Comparison of ENCODE assay signal across 2 cellular contexts in the genomic region with DNA sequence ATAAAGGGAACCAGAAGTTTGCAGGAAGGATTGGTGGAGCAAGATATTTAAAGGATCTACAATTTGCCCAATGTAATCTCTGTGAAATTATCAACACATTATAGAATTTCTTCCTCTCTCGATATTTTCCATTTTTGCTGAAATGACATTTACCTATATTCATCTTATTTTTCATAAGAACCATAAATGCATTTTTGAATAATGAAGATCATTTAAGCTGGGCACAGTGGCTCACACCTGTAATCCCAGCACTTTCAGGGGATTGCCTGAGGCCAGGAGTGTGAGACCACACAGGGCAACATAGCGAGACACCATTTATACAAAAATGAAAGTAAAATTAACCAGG.
TF ChIP-seq lines count a peak whose summit lies in the region.

No MANE protein-coding gene starts in this region.

TF ChIP-seq in HepG2, 621 proteins besides CTCF, POLR2A, EP300 and RAD21:
- TF ChIP-seq MAFF (IDR thresholded peaks at IDR 0.05; ENCODE audit: low read depth, low read length) (peak; percentile 53), MAFK (conservative IDR thresholded peaks at IDR 0.05 in 1 of 2, IDR thresholded peaks at IDR 0.05 in 1 of 2; ENCODE audit: low read length in 2 of 2) (peak; percentile 29 to 58; a peak in 2 of 4 replicates), ARID2 (CRISPR knock-in tag; IDR thresholded peaks at IDR 0.05; ENCODE audit: borderline replicate concordance) (no peak), NCOR1 (IDR thresholded peaks at IDR 0.05; ENCODE audit: borderline replicate concordance, low read length) (no peak)

TF ChIP-seq in K562, 482 proteins besides CTCF, POLR2A, EP300 and RAD21:
- TF ChIP-seq ZNF316 (IDR thresholded peaks at IDR 0.05): peak; percentile 92
- TF ChIP-seq RCOR1 (IDR thresholded peaks at IDR 0.05; ENCODE audit: borderline replicate concordance in 1 of 2, low read depth in 2 of 2, low read length in 2 of 2): no peak
- no peak for TF ChIP-seq ZNF507 (tag; conservative IDR thresholded peaks at IDR 0.05)
- TF ChIP-seq IRF9 (tag; IDR thresholded peaks at IDR 0.05): no peak
- TF ChIP-seq POLR2AphosphoS2 (IDR thresholded peaks at IDR 0.05; ENCODE audit: low read length): no peak
- peak; percentile 81 for TF ChIP-seq C11orf30 (IDR thresholded peaks at IDR 0.05; ENCODE audit: low read depth)
- TF ChIP-seq KDM5B (IDR thresholded peaks at IDR 0.05; ENCODE audit: insufficient replicate concordance, low read depth, low read length): no peak
- TF ChIP-seq, protein P1, sequence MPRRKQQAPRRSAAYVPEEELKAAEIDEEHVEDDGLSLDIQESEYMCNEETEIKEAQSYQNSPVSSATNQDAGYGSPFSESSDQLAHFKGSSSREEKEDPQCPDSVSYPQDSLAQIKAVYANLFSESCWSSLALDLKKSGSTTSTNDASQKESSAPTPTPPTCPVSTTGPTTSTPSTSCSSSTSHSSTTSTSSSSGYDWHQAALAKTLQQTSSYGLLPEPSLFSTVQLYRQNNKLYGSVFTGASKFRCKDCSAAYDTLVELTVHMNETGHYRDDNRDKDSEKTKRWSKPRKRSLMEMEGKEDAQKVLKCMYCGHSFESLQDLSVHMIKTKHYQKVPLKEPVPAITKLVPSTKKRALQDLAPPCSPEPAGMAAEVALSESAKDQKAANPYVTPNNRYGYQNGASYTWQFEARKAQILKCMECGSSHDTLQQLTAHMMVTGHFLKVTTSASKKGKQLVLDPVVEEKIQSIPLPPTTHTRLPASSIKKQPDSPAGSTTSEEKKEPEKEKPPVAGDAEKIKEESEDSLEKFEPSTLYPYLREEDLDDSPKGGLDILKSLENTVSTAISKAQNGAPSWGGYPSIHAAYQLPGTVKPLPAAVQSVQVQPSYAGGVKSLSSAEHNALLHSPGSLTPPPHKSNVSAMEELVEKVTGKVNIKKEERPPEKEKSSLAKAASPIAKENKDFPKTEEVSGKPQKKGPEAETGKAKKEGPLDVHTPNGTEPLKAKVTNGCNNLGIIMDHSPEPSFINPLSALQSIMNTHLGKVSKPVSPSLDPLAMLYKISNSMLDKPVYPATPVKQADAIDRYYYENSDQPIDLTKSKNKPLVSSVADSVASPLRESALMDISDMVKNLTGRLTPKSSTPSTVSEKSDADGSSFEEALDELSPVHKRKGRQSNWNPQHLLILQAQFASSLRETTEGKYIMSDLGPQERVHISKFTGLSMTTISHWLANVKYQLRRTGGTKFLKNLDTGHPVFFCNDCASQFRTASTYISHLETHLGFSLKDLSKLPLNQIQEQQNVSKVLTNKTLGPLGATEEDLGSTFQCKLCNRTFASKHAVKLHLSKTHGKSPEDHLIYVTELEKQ (CRISPR knock-in tag; IDR thresholded peaks at IDR 0.05): no peak
- TF ChIP-seq, protein P2, sequence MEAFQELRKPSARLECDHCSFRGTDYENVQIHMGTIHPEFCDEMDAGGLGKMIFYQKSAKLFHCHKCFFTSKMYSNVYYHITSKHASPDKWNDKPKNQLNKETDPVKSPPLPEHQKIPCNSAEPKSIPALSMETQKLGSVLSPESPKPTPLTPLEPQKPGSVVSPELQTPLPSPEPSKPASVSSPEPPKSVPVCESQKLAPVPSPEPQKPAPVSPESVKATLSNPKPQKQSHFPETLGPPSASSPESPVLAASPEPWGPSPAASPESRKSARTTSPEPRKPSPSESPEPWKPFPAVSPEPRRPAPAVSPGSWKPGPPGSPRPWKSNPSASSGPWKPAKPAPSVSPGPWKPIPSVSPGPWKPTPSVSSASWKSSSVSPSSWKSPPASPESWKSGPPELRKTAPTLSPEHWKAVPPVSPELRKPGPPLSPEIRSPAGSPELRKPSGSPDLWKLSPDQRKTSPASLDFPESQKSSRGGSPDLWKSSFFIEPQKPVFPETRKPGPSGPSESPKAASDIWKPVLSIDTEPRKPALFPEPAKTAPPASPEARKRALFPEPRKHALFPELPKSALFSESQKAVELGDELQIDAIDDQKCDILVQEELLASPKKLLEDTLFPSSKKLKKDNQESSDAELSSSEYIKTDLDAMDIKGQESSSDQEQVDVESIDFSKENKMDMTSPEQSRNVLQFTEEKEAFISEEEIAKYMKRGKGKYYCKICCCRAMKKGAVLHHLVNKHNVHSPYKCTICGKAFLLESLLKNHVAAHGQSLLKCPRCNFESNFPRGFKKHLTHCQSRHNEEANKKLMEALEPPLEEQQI (IDR thresholded peaks at IDR 0.05): no peak
- TF ChIP-seq ZNF124 (CRISPR knock-in tag; IDR thresholded peaks at IDR 0.05): no peak
- no peak for TF ChIP-seq PTBP1 (IDR thresholded peaks at IDR 0.05; ENCODE audit: low read depth, low read length)
- peak; percentile 48; the same call in 1 of the 2 replicates for TF ChIP-seq MAFF (IDR thresholded peaks at IDR 0.05; ENCODE audit: low read length)
- TF ChIP-seq, protein P3, sequence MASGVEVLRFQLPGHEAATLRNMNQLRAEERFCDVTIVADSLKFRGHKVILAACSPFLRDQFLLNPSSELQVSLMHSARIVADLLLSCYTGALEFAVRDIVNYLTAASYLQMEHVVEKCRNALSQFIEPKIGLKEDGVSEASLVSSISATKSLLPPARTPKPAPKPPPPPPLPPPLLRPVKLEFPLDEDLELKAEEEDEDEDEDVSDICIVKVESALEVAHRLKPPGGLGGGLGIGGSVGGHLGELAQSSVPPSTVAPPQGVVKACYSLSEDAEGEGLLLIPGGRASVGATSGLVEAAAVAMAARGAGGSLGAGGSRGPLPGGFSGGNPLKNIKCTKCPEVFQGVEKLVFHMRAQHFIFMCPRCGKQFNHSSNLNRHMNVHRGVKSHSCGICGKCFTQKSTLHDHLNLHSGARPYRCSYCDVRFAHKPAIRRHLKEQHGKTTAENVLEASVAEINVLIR (CRISPR knock-in tag; IDR thresholded peaks at IDR 0.05): no peak
- TF ChIP-seq PCBP1 (IDR thresholded peaks at IDR 0.05; ENCODE audit: low read depth, low read length, poor library complexity, severe bottlenecking): no peak
- TF ChIP-seq MAFK (IDR thresholded peaks at IDR 0.05; ENCODE audit: low read length): peak; percentile 30; the same call in 1 of the 2 replicates
- no peak for TF ChIP-seq KLF10 (CRISPR knock-in tag; IDR thresholded peaks at IDR 0.05)
- TF ChIP-seq, protein P4, sequence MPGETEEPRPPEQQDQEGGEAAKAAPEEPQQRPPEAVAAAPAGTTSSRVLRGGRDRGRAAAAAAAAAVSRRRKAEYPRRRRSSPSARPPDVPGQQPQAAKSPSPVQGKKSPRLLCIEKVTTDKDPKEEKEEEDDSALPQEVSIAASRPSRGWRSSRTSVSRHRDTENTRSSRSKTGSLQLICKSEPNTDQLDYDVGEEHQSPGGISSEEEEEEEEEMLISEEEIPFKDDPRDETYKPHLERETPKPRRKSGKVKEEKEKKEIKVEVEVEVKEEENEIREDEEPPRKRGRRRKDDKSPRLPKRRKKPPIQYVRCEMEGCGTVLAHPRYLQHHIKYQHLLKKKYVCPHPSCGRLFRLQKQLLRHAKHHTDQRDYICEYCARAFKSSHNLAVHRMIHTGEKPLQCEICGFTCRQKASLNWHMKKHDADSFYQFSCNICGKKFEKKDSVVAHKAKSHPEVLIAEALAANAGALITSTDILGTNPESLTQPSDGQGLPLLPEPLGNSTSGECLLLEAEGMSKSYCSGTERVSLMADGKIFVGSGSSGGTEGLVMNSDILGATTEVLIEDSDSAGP (CRISPR knock-in tag; IDR thresholded peaks at IDR 0.05): no peak
- no peak for TF ChIP-seq SREBF1 (IDR thresholded peaks at IDR 0.05; ENCODE audit: borderline replicate concordance, low read depth, low read length)
- peak; percentile 75 for TF ChIP-seq MAFG (tag; conservative IDR thresholded peaks at IDR 0.05)
- TF ChIP-seq ZNF766 (CRISPR knock-in tag; conservative IDR thresholded peaks at IDR 0.05): no peak
- no peak for TF ChIP-seq ZNF785 (CRISPR knock-in tag; IDR thresholded peaks at IDR 0.05)
- TF ChIP-seq, protein P5, sequence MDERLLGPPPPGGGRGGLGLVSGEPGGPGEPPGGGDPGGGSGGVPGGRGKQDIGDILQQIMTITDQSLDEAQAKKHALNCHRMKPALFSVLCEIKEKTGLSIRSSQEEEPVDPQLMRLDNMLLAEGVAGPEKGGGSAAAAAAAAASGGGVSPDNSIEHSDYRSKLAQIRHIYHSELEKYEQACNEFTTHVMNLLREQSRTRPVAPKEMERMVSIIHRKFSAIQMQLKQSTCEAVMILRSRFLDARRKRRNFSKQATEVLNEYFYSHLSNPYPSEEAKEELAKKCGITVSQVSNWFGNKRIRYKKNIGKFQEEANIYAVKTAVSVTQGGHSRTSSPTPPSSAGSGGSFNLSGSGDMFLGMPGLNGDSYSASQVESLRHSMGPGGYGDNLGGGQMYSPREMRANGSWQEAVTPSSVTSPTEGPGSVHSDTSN (CRISPR knock-in tag; IDR thresholded peaks at IDR 0.05; ENCODE audit: low read depth): no peak
- TF ChIP-seq, protein P5 (tag; conservative IDR thresholded peaks at IDR 0.05; ENCODE audit: low read depth): no peak
- no peak for TF ChIP-seq MECOM (CRISPR knock-in tag; IDR thresholded peaks at IDR 0.05)
